15 cellular contexts compared by ENCODE assay signal in the genomic region with DNA sequence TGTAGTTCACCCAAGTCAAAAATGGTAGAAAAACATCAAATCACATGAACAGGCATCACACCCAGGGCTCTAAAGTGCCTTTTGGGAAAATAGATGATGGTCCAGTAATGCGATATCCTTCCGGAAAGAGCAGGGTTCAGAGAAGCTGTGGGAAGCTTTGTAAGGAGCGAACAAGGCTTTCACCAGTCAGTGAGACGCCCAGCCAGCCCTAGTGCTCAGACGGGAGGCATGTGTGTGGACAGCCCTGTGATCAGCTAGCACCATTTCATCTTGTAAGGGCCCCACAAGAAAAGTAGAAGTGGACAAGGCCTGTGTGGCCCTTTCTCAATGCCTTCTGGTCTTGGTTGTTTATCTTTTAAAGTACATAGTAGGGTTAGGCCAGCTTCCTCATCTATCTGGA.
A peak's percentile ranks its signal among the peaks of the same experiment; 100 is the strongest.
DNase-seq lines count a peak whose midpoint lies in the region; ATAC-seq and TF ChIP-seq lines count a peak whose summit lies in the region.
"Had no signal": no experiment of that assay in that cellular context is flagged by ENCODE, and none has a peak within 500 bp of the region (broad histone marks: within the 10 kb centered on the region; RNA-seq: fewer than 3 reads in every experiment).

No MANE protein-coding gene starts in this region.

- H3K4me3 Mint-ChIP-seq in GM23338, result no peak overlapping the region
- no peak overlapping the region for H3K4me3 Mint-ChIP-seq in endodermal cell
- H3K4me3 Mint-ChIP-seq in stimulated activated memory B cell treated with anti-CD40 and anti-IgM and Interleukin-4, amounts not matched to agents 10 μg/mL and 1 μg/mL and 100 μg/mL, for 72 hours, result no peak overlapping the region
- H3K4me3 Mint-ChIP-seq in stimulated activated naive CD8-positive, alpha-beta T cell treated with anti-CD3 and anti-CD28 coated beads, Interleukin-15, amount 100 ng/mL, for 72 hours, result no peak overlapping the region
- H3K4me3 Mint-ChIP-seq: CD14-positive monocyte; CD8-positive, alpha-beta T cell; IgD-negative memory B cell had no signal

- peaks cover 16% of the 10 kb centered on the region; the same call in 1 of the 2 replicates for H3K27me3 ChIP-seq in GM23338 (ENCODE audit: insufficient read depth)
- H3K27me3 ChIP-seq in endodermal cell (ENCODE audit: control insufficient read depth, insufficient read depth, low read length, poor library complexity, severe bottlenecking), result no peaks in the 10 kb centered on the region
- no peaks in the 10 kb centered on the region for H3K27me3 ChIP-seq in mesendoderm (ENCODE audit: insufficient read depth, low read length, poor library complexity)

- H2AFZ ChIP-seq in GM23338, result 0 out of 2 replicates have a peak overlapping the region, but pooled peaks have one; percentile 32

- WGBS in endodermal cell (ENCODE audit: insufficient coverage in 1 of 2, insufficient read length in 1 of 2), 2 experiments, result 94 to 98% methylated on average over 4 to 5 of the region's 5 CpGs
- no CpG with 5 or more reads among the region's 5 CpGs for WGBS in mesendoderm (ENCODE audit: extremely low coverage, insufficient coverage, low lambda C conversion rate)

- peaks cover 55% of the 10 kb centered on the region for H3K9me3 Mint-ChIP-seq in GM23338
- peaks cover 52% of the 10 kb centered on the region for H3K9me3 Mint-ChIP-seq in endodermal cell
- peaks cover 12% of the 10 kb centered on the region for H3K9me3 Mint-ChIP-seq in stimulated activated memory B cell treated with anti-CD40 and anti-IgM and Interleukin-4, amounts not matched to agents 10 μg/mL and 1 μg/mL and 100 μg/mL, for 72 hours
- H3K9me3 Mint-ChIP-seq in stimulated activated naive CD8-positive, alpha-beta T cell treated with anti-CD3 and anti-CD28 coated beads, Interleukin-15, amount 100 ng/mL, for 72 hours, result peaks cover 10 to 38% of the 10 kb centered on the region in 2 donors

- H3K4me1 Mint-ChIP-seq in GM23338 (peaks cover 17% of the 10 kb centered on the region), endodermal cell (peaks cover 14% of the 10 kb centered on the region)
- H3K4me1 Mint-ChIP-seq in stimulated activated memory B cell treated with anti-CD40 and anti-IgM and Interleukin-4, amounts not matched to agents 10 μg/mL and 1 μg/mL and 100 μg/mL, for 72 hours, result no peaks in the 10 kb centered on the region
- H3K4me1 Mint-ChIP-seq in stimulated activated naive CD8-positive, alpha-beta T cell treated with anti-CD3 and anti-CD28 coated beads, Interleukin-15, amount 100 ng/mL, for 72 hours, result no peaks in the 10 kb centered on the region
- H3K4me1 Mint-ChIP-seq: CD14-positive monocyte had no signal

- no peak overlapping the region for H2AK5ac ChIP-seq in mesendoderm (ENCODE audit: low read length)

- H2BK5ac ChIP-seq in mesendoderm (ENCODE audit: low read length), result no peak overlapping the region

- 0 out of 2 replicates have a peak, but pooled peaks cover 5% of the 10 kb centered on the region for H3K9me2 ChIP-seq in GM23338 (ENCODE audit: insufficient read depth)

- H3K4me3 ChIP-seq in GM23338 (no peak overlapping the region), endodermal cell (ENCODE audit: low read length) (peak overlapping the region; percentile 40), mesendoderm (ENCODE audit: low read length) (no peak overlapping the region)
- H3K4me3 ChIP-seq: A549 had no signal

- TF ChIP-seq CTCF in GM23338 (conservative IDR thresholded peaks at IDR 0.05; ENCODE audit: low read depth in 2 of 2) (no peak), endodermal cell (conservative IDR thresholded peaks at IDR 0.05) (no peak)

- peaks cover 41% of the 10 kb centered on the region for H3K9me3 ChIP-seq in endodermal cell (ENCODE audit: control insufficient read depth, low read length)

- H3K36me3 Mint-ChIP-seq in GM23338 (ENCODE audit: low read depth), result peaks cover 51% of the 10 kb centered on the region
- peaks cover 16% of the 10 kb centered on the region for H3K36me3 Mint-ChIP-seq in endodermal cell (ENCODE audit: low read depth)
- peaks cover 6% of the 10 kb centered on the region for H3K36me3 Mint-ChIP-seq in stimulated activated memory B cell treated with anti-CD40 and anti-IgM and Interleukin-4, amounts not matched to agents 10 μg/mL and 1 μg/mL and 100 μg/mL, for 72 hours
- H3K36me3 Mint-ChIP-seq: CD14-positive monocyte, IgD-negative memory B cell had no signal

- no peak overlapping the region for H3K4ac ChIP-seq in mesendoderm (ENCODE audit: low read depth, low read length)

- DNase-seq in D341Med (ENCODE audit: low spot score), result peak; percentile 17
- DNase-seq in GM23338 (ENCODE audit: low spot score), result no peak
- no peak for DNase-seq in endodermal cell
- DNase-seq in mesendoderm, result no peak
- DNase-seq in NCI-H526 (lab: John Stamatoyannopoulos, UW), result no peak
- DNase-seq in stimulated activated naive CD8-positive, alpha-beta T cell treated with anti-CD3 and anti-CD28 coated beads, Interleukin-15, amount 100 ng/mL, for 72 hours, result no peak
- DNase-seq: CD8-positive, alpha-beta T cell; DND-41; GDM1 had no signal

- no peak overlapping the region for H4K5ac ChIP-seq in mesendoderm (ENCODE audit: low read length)

- H3K4me2 ChIP-seq in GM23338 (peak overlapping the region; percentile 12), mesendoderm (ENCODE audit: low read length) (no peak overlapping the region)
- H3K4me2 ChIP-seq: A549 had no signal

- H3K9ac ChIP-seq in endodermal cell (ENCODE audit: extremely low read depth, low read length, poor library complexity, severe bottlenecking) (no peak overlapping the region), mesendoderm (ENCODE audit: low read length) (no peak overlapping the region)

- no peak overlapping the region for H3K27ac ChIP-seq in GM23338 (ENCODE audit: low read depth)
- no peak overlapping the region for H3K27ac ChIP-seq in endodermal cell (ENCODE audit: low read depth, low read length)
- H3K27ac ChIP-seq in mesendoderm (ENCODE audit: low read depth, low read length), result no peak overlapping the region
- H3K27ac ChIP-seq: A549 had no signal

- ATAC-seq in GM23338, result no peak
- ATAC-seq in stimulated activated memory B cell treated with anti-CD40 and anti-IgM and Interleukin-4, amounts not matched to agents 10 μg/mL and 1 μg/mL and 100 μg/mL, for 72 hours, result no peak
- no peak for ATAC-seq in stimulated activated naive CD8-positive, alpha-beta T cell treated with anti-CD3 and anti-CD28 coated beads, Interleukin-15, amount 100 ng/mL, for 72 hours
- ATAC-seq in HG02678 (IDR thresholded peaks at IDR 0.05; ENCODE audit: unreplicated experiment), result no peak
- ATAC-seq: A549; CD8-positive, alpha-beta T cell; HCT116 had no signal

- H3K23ac ChIP-seq in mesendoderm (ENCODE audit: low read length), result no peak overlapping the region

- H3K18ac ChIP-seq in mesendoderm (ENCODE audit: low read length), result peak overlapping the region; percentile 61

- peaks cover 19% of the 10 kb centered on the region for H3K27me3 Mint-ChIP-seq in GM23338 (ENCODE audit: insufficient read depth, low read depth, poor library complexity)
- H3K27me3 Mint-ChIP-seq in endodermal cell (ENCODE audit: insufficient read depth), result no peaks in the 10 kb centered on the region
- peaks cover 7% of the 10 kb centered on the region for H3K27me3 Mint-ChIP-seq in stimulated activated memory B cell treated with anti-CD40 and anti-IgM and Interleukin-4, amounts not matched to agents 10 μg/mL and 1 μg/mL and 100 μg/mL, for 72 hours
- H3K27me3 Mint-ChIP-seq in stimulated activated naive CD8-positive, alpha-beta T cell treated with anti-CD3 and anti-CD28 coated beads, Interleukin-15, amount 100 ng/mL, for 72 hours, result peaks cover 6% of the 10 kb centered on the region

- H2BK120ac ChIP-seq in mesendoderm (ENCODE audit: low read depth, low read length), result no peak overlapping the region

- H3F3A ChIP-seq in GM23338 (replicated peaks; ENCODE audit: low read depth), result no peaks in the 10 kb centered on the region

- H4K8ac ChIP-seq in mesendoderm (ENCODE audit: low read depth, low read length), result no peak overlapping the region

- H2BK15ac ChIP-seq in mesendoderm (replicated peaks; ENCODE audit: low read depth), result no peak overlapping the region

- no peak overlapping the region for H3K56ac ChIP-seq in mesendoderm (ENCODE audit: low read length)

- H4K20me1 ChIP-seq in GM23338 (replicated peaks; ENCODE audit: insufficient read depth), result no peaks in the 10 kb centered on the region

- H3K27ac Mint-ChIP-seq in GM23338 (no peak overlapping the region), endodermal cell (no peak overlapping the region)
- H3K27ac Mint-ChIP-seq in stimulated activated memory B cell treated with anti-CD40 and anti-IgM and Interleukin-4, amounts not matched to agents 10 μg/mL and 1 μg/mL and 100 μg/mL, for 72 hours, result no peak overlapping the region
- no peak overlapping the region for H3K27ac Mint-ChIP-seq in stimulated activated naive CD8-positive, alpha-beta T cell treated with anti-CD3 and anti-CD28 coated beads, Interleukin-15, amount 100 ng/mL, for 72 hours
- H3K27ac Mint-ChIP-seq: CD14-positive monocyte; CD8-positive, alpha-beta T cell; IgD-negative memory B cell had no signal

- H3K79me1 ChIP-seq in mesendoderm (ENCODE audit: low read length), result no peaks in the 10 kb centered on the region

- H3K36me3 ChIP-seq in GM23338 (ENCODE audit: insufficient read depth) (peaks cover 12% of the 10 kb centered on the region; the same call in 1 of the 2 replicates), endodermal cell (ENCODE audit: control insufficient read depth, insufficient read depth, low read length) (no peaks in the 10 kb centered on the region), mesendoderm (ENCODE audit: control insufficient read depth, insufficient read depth, low read length) (no peaks in the 10 kb centered on the region)

- H3K79me2 ChIP-seq in GM23338 (replicated peaks; ENCODE audit: insufficient read depth) (no peaks in the 10 kb centered on the region), mesendoderm (ENCODE audit: control insufficient read depth, insufficient read depth, low read length) (no peaks in the 10 kb centered on the region)

- H3K4me1 ChIP-seq in GM23338 (ENCODE audit: insufficient read depth) (peaks cover 29% of the 10 kb centered on the region), endodermal cell (ENCODE audit: control insufficient read depth, insufficient read depth, low read length) (peaks cover 5% of the 10 kb centered on the region), mesendoderm (ENCODE audit: control insufficient read depth, low read depth, low read length) (peaks cover 5% of the 10 kb centered on the region)
- H3K4me1 ChIP-seq: A549 had no signal
